In genomic region chr2:240733803-240734495, GRCh38 we compare ENCODE assay signal across 1 cellular context.
A peak's percentile ranks its signal among the peaks of the same experiment; 100 is the strongest.
TF ChIP-seq lines count a peak whose summit lies in the region.

No MANE protein-coding gene starts in this region.

TF ChIP-seq in HepG2, 621 proteins besides CTCF, POLR2A, EP300 and RAD21 (continued from another document):
- TF ChIP-seq SKIL (CRISPR knock-in tag; IDR thresholded peaks at IDR 0.05; ENCODE audit: borderline replicate concordance) (no peak), STAG1 (CRISPR knock-in tag; IDR thresholded peaks at IDR 0.05) (peak; percentile 26; the same call in 1 of the 2 replicates), ZNF839 (CRISPR knock-in tag; IDR thresholded peaks at IDR 0.05; ENCODE audit: borderline replicate concordance) (0 out of 2 replicates have a peak, but pooled peaks have one; percentile 33), KDM2A (CRISPR knock-in tag; IDR thresholded peaks at IDR 0.05; ENCODE audit: borderline replicate concordance, low read depth) (no peak), EED (CRISPR knock-in tag; IDR thresholded peaks at IDR 0.05) (peak; percentile 31; the same call in 1 of the 2 replicates)
